ENCODE assay signal across 8 cellular contexts in the genomic region with DNA sequence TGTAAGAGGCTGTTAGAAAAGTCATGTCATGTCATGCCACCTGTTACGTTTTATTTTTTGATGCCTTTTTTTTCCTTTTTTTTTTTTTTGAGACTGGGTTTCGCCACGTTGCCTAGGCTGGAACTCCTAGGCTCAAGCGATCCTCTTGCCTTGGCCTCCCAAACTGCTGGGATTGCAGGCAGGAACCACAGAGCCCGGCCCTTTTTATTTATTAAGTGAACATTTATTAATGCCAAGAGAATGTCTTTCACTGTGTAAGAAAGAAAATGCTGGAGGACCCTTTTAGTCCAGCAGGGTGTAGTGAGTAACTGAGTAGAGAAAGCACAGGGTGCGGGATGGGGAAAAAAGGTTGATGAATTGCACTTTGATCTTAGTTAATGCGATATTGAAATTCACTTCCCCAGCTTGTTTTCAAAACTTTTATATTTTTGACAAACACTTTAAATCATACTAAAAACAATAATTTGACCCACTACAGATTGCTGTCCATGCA. TPM values are rescaled to one million over a fixed set of nuclear protein-coding genes. Genes with fewer than 3 reads are reported as not detected.
A peak's percentile ranks its signal among the peaks of the same experiment; 100 is the strongest.
DNase-seq lines count a peak whose midpoint lies in the region; TF ChIP-seq lines count a peak whose summit lies in the region.

No MANE protein-coding gene starts in this region.

- H3K27ac ChIP-seq in colonic mucosa (peak overlapping the region; percentile 96), rectal smooth muscle tissue (ENCODE audit: low read depth, low read length) (no peak overlapping the region), ovary (no peak overlapping the region)

- TF ChIP-seq CTCF in GM06990 (IDR thresholded peaks at IDR 0.05; ENCODE audit: insufficient read depth, low read length, poor library complexity, severe bottlenecking) (peak; percentile 6), colonic mucosa (IDR thresholded peaks at IDR 0.05) (peak; percentile 12), ovary (IDR thresholded peaks at IDR 0.05) (no peak)

- no peak for DNase-seq in GM06990 (ENCODE audit: extremely low read depth, insufficient read length)
- peak; percentile 72 for DNase-seq in NAMALWA (ENCODE audit: low spot score)
- no peak for DNase-seq in colonic mucosa
- no peak for DNase-seq in D341Med (ENCODE audit: low spot score)
- no peak for DNase-seq in NCI-H146 treated with DMSO at 0.1 percent for 48 hours (lab: John Stamatoyannopoulos, UW; ENCODE audit: unreplicated experiment)
- no peak for DNase-seq in ovary
- no peak for DNase-seq in epidermal melanocyte (ENCODE audit: insufficient read length, low spot score)

- intact Hi-C loops in colonic mucosa (cut with DNase I) (no loop called here), ovary (cut with DNase I) (no loop called here)

- TF ChIP-seq EP300 in ovary (IDR thresholded peaks at IDR 0.05): no peak

- peak overlapping the region; percentile 72 for H3K4me3 ChIP-seq in GM06990 (replicated peaks; ENCODE audit: low read depth, low read length)
- H3K4me3 ChIP-seq in colonic mucosa: no peak overlapping the region
- H3K4me3 ChIP-seq in rectal smooth muscle tissue (ENCODE audit: low read length): peak overlapping the region; percentile 67
- H3K4me3 ChIP-seq in ovary: no peak overlapping the region

- H3K9me3 ChIP-seq in colonic mucosa: no peaks in the 10 kb centered on the region
- no peaks in the 10 kb centered on the region for H3K9me3 ChIP-seq in ovary

- H3K36me3 ChIP-seq in GM06990 (ENCODE audit: control insufficient read depth, insufficient read depth, low read length) (peaks cover 2% of the 10 kb centered on the region; the same call in 1 of the 2 replicates), colonic mucosa (no peaks in the 10 kb centered on the region), rectal smooth muscle tissue (ENCODE audit: control insufficient read depth, insufficient read depth, low read length) (no peaks in the 10 kb centered on the region), ovary (no peaks in the 10 kb centered on the region)

- H3K4me1 ChIP-seq in colonic mucosa (peaks cover 4% of the 10 kb centered on the region), rectal smooth muscle tissue (ENCODE audit: control insufficient read depth, insufficient read depth, low read length) (peaks cover 4% of the 10 kb centered on the region), ovary (ENCODE audit: insufficient read depth) (peaks cover 7% of the 10 kb centered on the region)

- 71 to 83% (median 76%) methylated on average over 7 of the region's 7 CpGs for WGBS in ovary, 3 donors

- TF ChIP-seq POLR2A in ovary (IDR thresholded peaks at IDR 0.05): no peak

- no peaks in the 10 kb centered on the region for H3K27me3 ChIP-seq in GM06990 (replicated peaks; ENCODE audit: control insufficient read depth, insufficient read depth, low read length)
- H3K27me3 ChIP-seq in colonic mucosa: no peaks in the 10 kb centered on the region
- no peaks in the 10 kb centered on the region for H3K27me3 ChIP-seq in rectal smooth muscle tissue (ENCODE audit: control insufficient read depth, insufficient read depth, low read length)
- no peaks in the 10 kb centered on the region for H3K27me3 ChIP-seq in ovary

- H3K9ac ChIP-seq in colonic mucosa (ENCODE audit: low read depth in 2 of 2, low read length in 2 of 2) (peak overlapping the region in 1 of 2 donors; percentile 58), rectal smooth muscle tissue (ENCODE audit: low read length) (no peak overlapping the region)

RNA-seq across cellular contexts. Expression of gene XBP1, which starts 2.3 kb away (rescaled TPM):
- 100 to 1,000 TPM; 210 to 251 TPM for total RNA-seq in colonic mucosa
- 100 to 1,000 TPM; 115 to 229 (median 138) TPM for total RNA-seq in ovary
- polyA plus RNA-seq in ovary: 100 to 1,000 TPM in 1 of 2 donors, 10 to 100 TPM in 1; 53.1 to 154 TPM

RNA-seq across cellular contexts. Expression of gene CCDC117, which starts 30.1 kb away (rescaled TPM):
- total RNA-seq in colonic mucosa (10 to 100 TPM; 21.2 to 24.9 TPM), ovary (10 to 100 TPM; 14.9 to 24.7 (median 22.8) TPM)
- polyA plus RNA-seq in ovary: 10 to 100 TPM; 11.7 to 34.2 TPM

Comparison
In these comparisons a context has a peak if more than half of its experiments do, and no peak if none do; other contexts are left out.
1. H3K4me3 ChIP-seq: peak in GM06990 (single experiment) and rectal smooth muscle tissue (single experiment); none in colonic mucosa (single experiment) and ovary (single experiment).
2. CTCF ChIP-seq: peak in GM06990 (single experiment) and colonic mucosa (single experiment); none in ovary (0 of 3).